In the genomic region with DNA sequence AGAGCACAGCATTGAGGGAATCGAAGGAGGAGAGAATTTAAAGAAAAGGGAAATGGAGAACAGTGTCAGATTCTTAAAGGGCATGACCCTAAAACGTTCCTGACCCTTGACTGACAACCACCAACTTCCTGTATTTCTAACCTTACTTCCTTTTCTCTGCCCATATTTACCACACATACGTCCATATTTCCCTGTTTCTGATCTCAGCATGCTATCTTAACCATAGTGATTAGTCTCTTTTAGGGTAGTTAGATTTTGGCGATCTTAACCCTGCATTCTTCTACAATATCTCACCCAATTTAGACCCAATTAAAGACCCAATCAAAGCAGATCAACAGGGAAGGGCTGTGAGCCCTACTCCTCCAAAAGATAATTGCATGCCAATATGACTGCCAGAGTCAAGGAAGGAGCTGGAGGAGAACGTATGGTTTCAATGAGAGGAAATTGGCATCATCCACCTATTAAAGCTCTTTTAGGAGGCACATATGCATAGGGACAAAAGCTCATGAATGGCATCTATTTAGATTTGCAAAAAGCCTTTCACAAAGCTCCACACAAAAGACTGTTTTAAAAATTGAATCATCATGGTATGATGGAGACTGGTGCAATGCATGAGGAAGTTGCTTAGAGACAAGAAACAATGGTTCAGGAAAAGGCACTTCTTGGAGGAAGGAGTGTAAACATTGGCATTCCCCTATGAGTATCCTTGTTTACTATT, we compare ENCODE assay signal across 8 cellular contexts. TPM values are rescaled to one million over a fixed set of nuclear protein-coding genes. Genes with fewer than 3 reads are reported as not detected.
DNase-seq lines count a peak whose midpoint lies in the region; ATAC-seq and FAIRE-seq lines count a peak whose summit lies in the region.
"Had no signal": no experiment of that assay in that cellular context is flagged by ENCODE, and none has a peak within 500 bp of the region (broad histone marks: within the 10 kb centered on the region; RNA-seq: fewer than 3 reads in every experiment).

No MANE protein-coding gene starts in this region.

- no peak for ATAC-seq in HG03196 (IDR thresholded peaks at IDR 0.05; ENCODE audit: unreplicated experiment)
- no peak for ATAC-seq in GM21786 (IDR thresholded peaks at IDR 0.05; ENCODE audit: unreplicated experiment)

- no peak for DNase-seq in GM18507 (ENCODE audit: extremely low spot score, insufficient read length, low read depth)
- peak; percentile 22 for DNase-seq in NCI-H69 (lab: John Stamatoyannopoulos, UW)
- DNase-seq in dermis microvascular lymphatic vessel endothelial cell (ENCODE audit: low read depth in 2 of 2), result peak; percentile 2 to 86
- peak; percentile 22 for DNase-seq in non-pigmented ciliary epithelial cell (ENCODE audit: low read depth)
- no peak for DNase-seq in activated CD4-positive, alpha-beta T cell treated with anti-CD3 and anti-CD28 coated beads, Interleukin-2, amount 50 U/mL, for 4 hours
- DNase-seq: effector CD8-positive, alpha-beta T cell had no signal

- FAIRE-seq in GM18507 (lab: Jason Lieb, UNC), result peak; percentile 29

RNA-seq across cellular contexts. Expression of a gene that starts 49.0 kb away (rescaled TPM):
- total RNA-seq in dermis microvascular lymphatic vessel endothelial cell, result 19.8 and 22.8 TPM in 2 replicates

Comparison
In these comparisons a context has a peak if more than half of its experiments do, and no peak if none do; other contexts are left out.
1. DNase-seq: peak in NCI-H69 (single experiment), dermis microvascular lymphatic vessel endothelial cell (2 of 2) and non-pigmented ciliary epithelial cell (single experiment); none in GM18507 (single experiment) and activated CD4-positive, alpha-beta T cell treated with anti-CD3 and anti-CD28 coated beads, Interleukin-2, amount 50 U/mL, for 4 hours (0 of 2).